In the genomic region with DNA sequence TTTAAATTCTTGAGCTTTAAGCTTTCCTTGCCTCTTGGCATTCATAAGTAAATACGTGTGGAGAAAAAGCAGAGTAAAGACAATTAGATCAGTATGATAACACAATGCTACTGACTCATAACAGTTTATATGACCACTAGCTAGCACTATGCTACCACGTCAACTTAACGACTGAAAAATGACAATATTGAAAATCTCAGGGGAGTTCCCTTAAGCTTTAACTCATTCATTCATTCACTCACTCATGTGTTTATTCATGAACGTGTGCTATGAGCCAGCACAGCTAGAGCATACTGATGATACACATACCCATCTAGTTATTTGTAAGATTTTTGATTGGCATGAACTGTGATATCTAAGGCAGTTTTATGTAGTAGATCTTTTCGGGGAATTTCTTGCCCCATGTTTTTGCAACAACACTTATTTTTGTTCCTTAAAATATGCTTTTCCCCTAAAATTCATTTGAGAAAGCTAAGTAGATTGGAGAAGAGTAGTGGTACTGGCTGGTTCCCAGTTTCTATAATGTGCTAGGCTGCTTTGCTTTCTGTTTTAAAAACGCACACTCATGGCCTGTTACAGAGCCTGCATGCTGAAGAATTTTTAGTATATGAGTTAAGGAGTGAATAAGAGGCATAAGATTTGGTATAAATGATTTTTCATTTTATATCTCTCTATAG, we compare ENCODE assay signal across 29 cellular contexts. TPM values are rescaled to one million over a fixed set of nuclear protein-coding genes. Genes with fewer than 3 reads are reported as not detected.
A peak's percentile ranks its signal among the peaks of the same experiment; 100 is the strongest.
DNase-seq lines count a peak whose midpoint lies in the region; ATAC-seq and TF ChIP-seq lines count a peak whose summit lies in the region.
"Had no signal": no experiment of that assay in that cellular context is flagged by ENCODE, and none has a peak within 500 bp of the region (broad histone marks: within the 10 kb centered on the region; RNA-seq: fewer than 3 reads in every experiment).

No MANE protein-coding gene starts in this region.

- H4K20me1 ChIP-seq in mammary epithelial cell (ENCODE audit: insufficient read depth, low read length), result no peaks in the 10 kb centered on the region
- H4K20me1 ChIP-seq: BLaER1 treated with 17β-estradiol and CSF1 and Interleukin-3, amounts not matched to agents 10 nM and 100 nM had no signal

- no peaks in the 10 kb centered on the region for H3K79me2 ChIP-seq in mammary epithelial cell (ENCODE audit: insufficient read depth, low read length)

- CTCF ChIA-PET in mammary epithelial cell (lab: Charles Lee; ENCODE audit: low non-redundant PET), result no interaction called here
- CTCF ChIA-PET in MCF 10A (lab: Yijun Ruan, JAX), result no interaction called here

- no peaks in the 10 kb centered on the region for H3K9me3 ChIP-seq in mammary epithelial cell (replicated peaks; ENCODE audit: insufficient read depth, low read length)
- H3K9me3 ChIP-seq: heart left ventricle, mucosa of descending colon, right atrium auricular region, tibial nerve had no signal

- BruUV-seq in mammary epithelial cell (replicated peaks; lab: Mats Ljungman, UMichigan), result no TSS peak
- no TSS peak for BruUV-seq in MCF 10A (replicated peaks; lab: Mats Ljungman, UMichigan)

- intact Hi-C loops in mammary epithelial cell (cut with micrococcal nuclease), result no loop called here
- intact Hi-C loops in MCF 10A (cut with micrococcal nuclease), result no loop called here
- intact Hi-C loops in dendritic cell treated with granulocyte-macrophage colony-stimulating factor and Interleukin-4, amounts not matched to agents 40 ng/mL and 50 ng/mL, for 4 days (cut with micrococcal nuclease), result no loop called here

- no peaks in the 10 kb centered on the region for H3K36me3 Mint-ChIP-seq in MCF 10A (ENCODE audit: insufficient read depth, unreplicated experiment)
- H3K36me3 Mint-ChIP-seq in dendritic cell treated with granulocyte-macrophage colony-stimulating factor and Interleukin-4, amounts not matched to agents 40 ng/mL and 50 ng/mL, for 4 days (ENCODE audit: low read depth), result no peaks in the 10 kb centered on the region

- ATAC-seq in HG03039 (IDR thresholded peaks at IDR 0.05; ENCODE audit: unreplicated experiment), result no peak
- ATAC-seq: HepG2, mucosa of descending colon, Right ventricle myocardium inferior had no signal

- no peak overlapping the region for H3K4me2 ChIP-seq in mammary epithelial cell (ENCODE audit: insufficient read depth, low read depth, low read length)
- H3K4me2 ChIP-seq: smooth muscle cell had no signal

- no peaks in the 10 kb centered on the region for H3K4me1 ChIP-seq in mammary epithelial cell (ENCODE audit: insufficient read depth, low read length)
- H3K4me1 ChIP-seq: right atrium auricular region, tibial nerve had no signal

- no peaks in the 10 kb centered on the region for H3K36me3 ChIP-seq in mammary epithelial cell (ENCODE audit: insufficient read depth, low read length)
- H3K36me3 ChIP-seq: BLaER1 treated with 17β-estradiol and CSF1 and Interleukin-3, amounts not matched to agents 10 nM and 100 nM; heart left ventricle; right atrium auricular region; tibial nerve had no signal

- WGBS in mammary epithelial cell (ENCODE audit: low coverage, missing lambda C conversion rate), result 65% methylated on average over 6 of the region's 6 CpGs

- in situ Hi-C loops in mammary epithelial cell (cut with MboI; ENCODE audit: low sequenced_read_pairs in 2 of 2), result no loop called here

- H3K27ac Mint-ChIP-seq in MCF 10A (ENCODE audit: low read depth, unreplicated experiment), result no peak overlapping the region
- H3K27ac Mint-ChIP-seq in dendritic cell treated with granulocyte-macrophage colony-stimulating factor and Interleukin-4, amounts not matched to agents 40 ng/mL and 50 ng/mL, for 4 days, result peak overlapping the region; percentile 87
- H3K27ac Mint-ChIP-seq: activated naive CD4-positive, alpha-beta T cell treated with anti-CD3 and anti-CD28 coated beads for 36 hours had no signal

- no peak overlapping the region for H3K27ac ChIP-seq in mammary epithelial cell (ENCODE audit: insufficient read depth, low read depth, low read length)
- H3K27ac ChIP-seq: epithelial cell of prostate, right atrium auricular region, tibial nerve had no signal

- no peaks in the 10 kb centered on the region for H3K9me3 Mint-ChIP-seq in MCF 10A (ENCODE audit: unreplicated experiment)
- H3K9me3 Mint-ChIP-seq in dendritic cell treated with granulocyte-macrophage colony-stimulating factor and Interleukin-4, amounts not matched to agents 40 ng/mL and 50 ng/mL, for 4 days, result no peaks in the 10 kb centered on the region
- H3K9me3 Mint-ChIP-seq: activated naive CD4-positive, alpha-beta T cell treated with anti-CD3 and anti-CD28 coated beads for 36 hours; activated T-cell treated with anti-CD3 and anti-CD28 coated beads, Interleukin-2, amount 50 U/mL, for 4 hours had no signal

- no peaks in the 10 kb centered on the region for H3K27me3 ChIP-seq in mammary epithelial cell (ENCODE audit: insufficient read depth, low read length)
- H3K27me3 ChIP-seq: BLaER1 treated with 17β-estradiol and CSF1 and Interleukin-3, amounts not matched to agents 10 nM and 100 nM; heart left ventricle; right atrium auricular region; tibial nerve had no signal

- POLR2A ChIA-PET in MCF 10A (lab: Yijun Ruan, JAX), result interaction anchor here (0.9 kb wide), 1 partner anchor 58 kb away, joined by 3 read pairs; a partner anchor contains a TSS

- TF ChIP-seq CTCF in mammary epithelial cell (conservative IDR thresholded peaks at IDR 0.05 in 1 of 2, IDR thresholded peaks at IDR 0.05 in 1 of 2; ENCODE audit: extremely low read depth in 1 of 2, insufficient read depth in 1 of 2, low read depth in 1 of 2, low read length in 2 of 2) (no peak), MCF 10A (IDR thresholded peaks at IDR 0.05; ENCODE audit: unreplicated experiment) (no peak)

- H3K4me1 Mint-ChIP-seq in MCF 10A (ENCODE audit: insufficient read depth, unreplicated experiment), result no peaks in the 10 kb centered on the region
- H3K4me1 Mint-ChIP-seq in dendritic cell treated with granulocyte-macrophage colony-stimulating factor and Interleukin-4, amounts not matched to agents 40 ng/mL and 50 ng/mL, for 4 days (ENCODE audit: low read depth), result peaks cover 15% of the 10 kb centered on the region

- DNase-seq in mammary epithelial cell, result peak; percentile 1
- no peak for DNase-seq in MCF 10A (ENCODE audit: unreplicated experiment)
- DNase-seq in M059J (ENCODE audit: low read depth), result peak; percentile 37
- no peak for DNase-seq in NCI-H1694 (lab: John Stamatoyannopoulos, UW)
- no peak for DNase-seq in NCI-H146 (lab: John Stamatoyannopoulos, UW)
- DNase-seq: activated naive CD4-positive, alpha-beta T cell treated with anti-CD3 and anti-CD28 coated beads for 36 hours; activated T-cell treated with anti-CD3 and anti-CD28 coated beads, Interleukin-2, amount 50 U/mL, for 4 hours; DND-41; effector CD4-positive, alpha-beta T cell; foreskin fibroblast; kidney glomerular epithelial cell; NCI-H1105 treated with DMSO at 0.1 percent for 48 hours; NCI-H2029 treated with DMSO at 0.1 percent for 48 hours; NCI-H345; NCI-H748 treated with DMSO at 0.1 percent for 48 hours; stimulated activated CD4-positive, alpha-beta T cell treated with anti-CD3 and anti-CD28 coated beads, Interleukin-1b, Interleukin-23, amount 100 ng/mL, for 48 hours; stimulated activated CD8-positive, alpha-beta memory T cell treated with anti-CD3 and anti-CD28 coated beads, Interleukin-4, amount 100 ng/mL, for 48 hours had no signal

- H3K4me3 Mint-ChIP-seq in MCF 10A (ENCODE audit: unreplicated experiment), result no peak overlapping the region
- H3K4me3 Mint-ChIP-seq in dendritic cell treated with granulocyte-macrophage colony-stimulating factor and Interleukin-4, amounts not matched to agents 40 ng/mL and 50 ng/mL, for 4 days, result peak overlapping the region; percentile 55
- H3K4me3 Mint-ChIP-seq: activated naive CD4-positive, alpha-beta T cell treated with anti-CD3 and anti-CD28 coated beads for 36 hours; activated T-cell treated with anti-CD3 and anti-CD28 coated beads, Interleukin-2, amount 50 U/mL, for 4 hours had no signal

- H3K27me3 Mint-ChIP-seq in MCF 10A (ENCODE audit: insufficient read depth, unreplicated experiment), result no peaks in the 10 kb centered on the region
- H3K27me3 Mint-ChIP-seq in dendritic cell treated with granulocyte-macrophage colony-stimulating factor and Interleukin-4, amounts not matched to agents 40 ng/mL and 50 ng/mL, for 4 days, result no peaks in the 10 kb centered on the region

- no peak overlapping the region for H3K4me3 ChIP-seq in mammary epithelial cell (replicated peaks in 1 of 3; ENCODE audit: insufficient read depth in 1 of 3, low read depth in 2 of 3, low read length in 3 of 3)
- H3K4me3 ChIP-seq: BLaER1 treated with 17β-estradiol and CSF1 and Interleukin-3, amounts not matched to agents 10 nM and 100 nM; heart left ventricle; lung; mucosa of descending colon; right atrium auricular region; smooth muscle cell; tibial nerve had no signal

- H3K9ac ChIP-seq in mammary epithelial cell (ENCODE audit: insufficient read depth, low read length), result no peak overlapping the region
- H3K9ac ChIP-seq: BLaER1 treated with 17β-estradiol and CSF1 and Interleukin-3, amounts not matched to agents 10 nM and 100 nM had no signal

- dilution Hi-C loops in mammary epithelial cell (cut with HindIII; ENCODE audit: low sequenced_read_pairs), result no loop called here

- no peak overlapping the region for H2AFZ ChIP-seq in mammary epithelial cell (ENCODE audit: low read depth, low read length)

RNA-seq across cellular contexts. Expression of a gene that starts 57.4 kb away (rescaled TPM):
- total RNA-seq in mammary epithelial cell (10 to 100 TPM; 18.8 to 21.5 TPM), MCF 10A (2022) (21.9 and 22.2 TPM in 2 replicates)
- 7.5 TPM for polyA plus RNA-seq in mammary epithelial cell
- polyA minus RNA-seq in mammary epithelial cell, result 10.9 TPM
- 9.4 and 16.3 TPM in 2 replicates for total RNA-seq in M059J (2014; rRNA removed; shearing (Covaris generic))

Comparison
In these comparisons a context has a peak if more than half of its experiments do, and no peak if none do; other contexts are left out.
1. DNase-seq: peak in mammary epithelial cell (single experiment) and M059J (single experiment); none in MCF 10A (single experiment), NCI-H1694 (single experiment) and NCI-H146 (single experiment).